In genomic region chr14:81523616-81524015, GRCh38 we compare ENCODE assay signal across 13 cellular contexts. TPM values are rescaled to one million over a fixed set of nuclear protein-coding genes. Genes with fewer than 3 reads are reported as not detected.
DNase-seq lines count a peak whose midpoint lies in the region; ATAC-seq and TF ChIP-seq lines count a peak whose summit lies in the region.
"Had no signal": no experiment of that assay in that cellular context is flagged by ENCODE, and none has a peak within 500 bp of the region (broad histone marks: within the 10 kb centered on the region; RNA-seq: fewer than 3 reads in every experiment).

No MANE protein-coding gene starts in this region.

- intact Hi-C loops in right cardiac atrium (cut with DNase I), result no loop called here

- peak overlapping the region; percentile 30 for H3K27ac ChIP-seq in cardiac muscle cell
- H3K27ac ChIP-seq in right cardiac atrium (ENCODE audit: low read length), result no peak overlapping the region
- H3K27ac ChIP-seq: upper lobe of right lung had no signal

- peaks cover 10% of the 10 kb centered on the region for H3K4me1 Mint-ChIP-seq in type B pancreatic cell (ENCODE audit: unreplicated experiment)

- H3K9me3 ChIP-seq in cardiac muscle cell (ENCODE audit: low read depth), result no peaks in the 10 kb centered on the region
- no peaks in the 10 kb centered on the region for H3K9me3 ChIP-seq in right cardiac atrium (ENCODE audit: control insufficient read depth, low read length)
- H3K9me3 ChIP-seq: upper lobe of right lung had no signal

- H3K4me3 ChIP-seq in cardiac muscle cell (no peak overlapping the region), right cardiac atrium (ENCODE audit: low read length) (no peak overlapping the region)
- H3K4me3 ChIP-seq: K562, upper lobe of right lung had no signal

- H3K36me3 Mint-ChIP-seq in type B pancreatic cell, result peaks cover 23% of the 10 kb centered on the region

- H3K9me3 Mint-ChIP-seq in type B pancreatic cell, result no peaks in the 10 kb centered on the region

- H3K27me3 ChIP-seq in cardiac muscle cell (no peaks in the 10 kb centered on the region), right cardiac atrium (ENCODE audit: control insufficient read depth, insufficient read depth) (no peaks in the 10 kb centered on the region)
- H3K27me3 ChIP-seq: upper lobe of right lung had no signal

- H3K36me3 ChIP-seq in cardiac muscle cell, result peaks cover 10% of the 10 kb centered on the region

- TF ChIP-seq CTCF in cardiac muscle cell (IDR thresholded peaks at IDR 0.05; ENCODE audit: low read depth, low read length), result no peak
- no peak for TF ChIP-seq CTCF in type B pancreatic cell (conservative IDR thresholded peaks at IDR 0.05)

- ATAC-seq in right cardiac atrium, result no peak
- ATAC-seq in HG02610 (IDR thresholded peaks at IDR 0.05; ENCODE audit: unreplicated experiment), result peak; percentile 92
- peak; percentile 73 for ATAC-seq in HG03432 (IDR thresholded peaks at IDR 0.05; ENCODE audit: unreplicated experiment)
- ATAC-seq: K562, upper lobe of right lung had no signal

- DNase-seq in cardiac muscle cell (ENCODE audit: low read depth in 1 of 2, low spot score in 1 of 2) (no peak), right cardiac atrium (no peak), type B pancreatic cell (ENCODE audit: extremely low spot score, unreplicated experiment) (no peak), NCI-H1092 (lab: John Stamatoyannopoulos, UW) (no peak), SIG-M5 (lab: John Stamatoyannopoulos, UW) (no peak), NCI-H526 (lab: John Stamatoyannopoulos, UW) (no peak)
- DNase-seq: mesenchymal stem cell, NCI-H1694, occipital lobe, upper lobe of right lung had no signal

- H3K4me3 Mint-ChIP-seq in type B pancreatic cell, result no peak overlapping the region

- H3K4me1 ChIP-seq in cardiac muscle cell (ENCODE audit: low read depth), result peaks cover 14% of the 10 kb centered on the region
- H3K4me1 ChIP-seq in right cardiac atrium (ENCODE audit: control insufficient read depth, insufficient read depth, low read length), result peaks cover 7% of the 10 kb centered on the region

- 65% methylated on average over 2 of the region's 2 CpGs for WGBS in right cardiac atrium

- no peaks in the 10 kb centered on the region for H3K27me3 Mint-ChIP-seq in type B pancreatic cell

- H3K27ac Mint-ChIP-seq in type B pancreatic cell, result no peak overlapping the region

RNA-seq across cellular contexts. Expression of gene SEL1L, which starts 10.0 kb away (rescaled TPM):
- 37.7 and 65.7 TPM in 2 replicates for total RNA-seq in cardiac muscle cell
- 21.3 and 21.9 TPM in 2 replicates for polyA plus RNA-seq in cardiac muscle cell
- 10 to 100 TPM; 57.4 to 77.7 (median 65.1) TPM for total RNA-seq in right cardiac atrium
- polyA plus RNA-seq in right cardiac atrium, result 13.9 TPM
- 58.3 and 59.0 TPM in 2 replicates for total RNA-seq in type B pancreatic cell (ENCODE audit: low replicate concordance)

Comparison
In these comparisons a context has a peak if more than half of its experiments do, and no peak if none do; other contexts are left out.
1. ATAC-seq: peak in HG02610 (single experiment) and HG03432 (single experiment); none in right cardiac atrium (0 of 2).